In the genomic region with DNA sequence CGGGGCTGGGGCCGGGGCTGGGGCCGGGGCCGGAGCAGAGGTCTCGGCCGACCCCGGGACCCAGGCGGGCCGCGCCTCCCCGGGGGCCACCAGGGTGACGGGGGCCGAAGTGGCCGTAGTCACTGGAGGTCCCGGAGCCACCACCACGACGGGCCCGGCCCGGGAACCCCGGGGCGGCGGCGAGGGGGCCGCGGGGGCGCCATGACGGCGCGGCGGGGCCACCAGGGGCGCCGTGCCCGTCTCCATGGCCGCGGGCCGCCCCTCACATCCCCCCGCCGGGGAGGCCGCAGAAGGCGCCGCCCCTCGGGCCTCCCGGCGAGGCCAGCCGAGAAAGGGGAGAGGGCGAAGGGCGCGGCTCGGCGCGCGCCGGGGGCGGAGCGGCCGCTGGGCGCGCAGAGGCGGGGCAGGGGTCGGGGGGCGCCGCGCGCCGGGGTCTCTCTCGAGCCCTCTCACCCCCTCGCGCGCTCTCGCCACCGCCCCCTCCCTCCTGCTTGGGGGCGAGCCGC, we compare ENCODE assay signal across 1 cellular context.
TF ChIP-seq lines count a peak whose summit lies in the region.

No MANE protein-coding gene starts in this region.

TF ChIP-seq in GM12878, 131 proteins besides CTCF, POLR2A, EP300 and RAD21 (continued from another document):
- TF ChIP-seq MTA3 (IDR thresholded peaks at IDR 0.05; ENCODE audit: borderline replicate concordance, low read length) (no peak), ZNF207 (IDR thresholded peaks at IDR 0.05; ENCODE audit: borderline replicate concordance) (no peak), TBL1XR1 (IDR thresholded peaks at IDR 0.05; ENCODE audit: low read depth, low read length) (no peak), STAT1 (conservative IDR thresholded peaks at IDR 0.05) (no peak), ETV6 (conservative IDR thresholded peaks at IDR 0.05 in 1 of 2, IDR thresholded peaks at IDR 0.05 in 1 of 2; ENCODE audit: borderline replicate concordance in 1 of 2, low read depth in 1 of 2) (no peak), STAT3 (IDR thresholded peaks at IDR 0.05; ENCODE audit: low read depth, low read length) (no peak), MYB (IDR thresholded peaks at IDR 0.05; ENCODE audit: borderline replicate concordance, low read depth, low read length) (no peak), EGR1 (IDR thresholded peaks at IDR 0.05; ENCODE audit: borderline replicate concordance in 1 of 2, low read depth in 2 of 2, low read length in 2 of 2) (peak in 1 of 2 experiments; percentile 70; a peak in 1 of 3 replicates), TCF7 (IDR thresholded peaks at IDR 0.05; ENCODE audit: borderline replicate concordance) (no peak), SREBF2 (IDR thresholded peaks at IDR 0.05; ENCODE audit: low read length) (no peak), HCFC1 (IDR thresholded peaks at IDR 0.05; ENCODE audit: low read length) (no peak), RCOR1 (conservative IDR thresholded peaks at IDR 0.05; ENCODE audit: low read depth, low read length) (no peak), BACH1 (IDR thresholded peaks at IDR 0.05; ENCODE audit: borderline replicate concordance) (peak; percentile 66; the same call in 1 of the 2 replicates), MEF2A (IDR thresholded peaks at IDR 0.05; ENCODE audit: insufficient read depth, low read depth, low read length) (no peak), SMAD5 (IDR thresholded peaks at IDR 0.05; ENCODE audit: low read depth) (no peak), NFYA (IDR thresholded peaks at IDR 0.05; ENCODE audit: borderline replicate concordance, low read depth, low read length) (no peak)
- TF ChIP-seq, protein P1, sequence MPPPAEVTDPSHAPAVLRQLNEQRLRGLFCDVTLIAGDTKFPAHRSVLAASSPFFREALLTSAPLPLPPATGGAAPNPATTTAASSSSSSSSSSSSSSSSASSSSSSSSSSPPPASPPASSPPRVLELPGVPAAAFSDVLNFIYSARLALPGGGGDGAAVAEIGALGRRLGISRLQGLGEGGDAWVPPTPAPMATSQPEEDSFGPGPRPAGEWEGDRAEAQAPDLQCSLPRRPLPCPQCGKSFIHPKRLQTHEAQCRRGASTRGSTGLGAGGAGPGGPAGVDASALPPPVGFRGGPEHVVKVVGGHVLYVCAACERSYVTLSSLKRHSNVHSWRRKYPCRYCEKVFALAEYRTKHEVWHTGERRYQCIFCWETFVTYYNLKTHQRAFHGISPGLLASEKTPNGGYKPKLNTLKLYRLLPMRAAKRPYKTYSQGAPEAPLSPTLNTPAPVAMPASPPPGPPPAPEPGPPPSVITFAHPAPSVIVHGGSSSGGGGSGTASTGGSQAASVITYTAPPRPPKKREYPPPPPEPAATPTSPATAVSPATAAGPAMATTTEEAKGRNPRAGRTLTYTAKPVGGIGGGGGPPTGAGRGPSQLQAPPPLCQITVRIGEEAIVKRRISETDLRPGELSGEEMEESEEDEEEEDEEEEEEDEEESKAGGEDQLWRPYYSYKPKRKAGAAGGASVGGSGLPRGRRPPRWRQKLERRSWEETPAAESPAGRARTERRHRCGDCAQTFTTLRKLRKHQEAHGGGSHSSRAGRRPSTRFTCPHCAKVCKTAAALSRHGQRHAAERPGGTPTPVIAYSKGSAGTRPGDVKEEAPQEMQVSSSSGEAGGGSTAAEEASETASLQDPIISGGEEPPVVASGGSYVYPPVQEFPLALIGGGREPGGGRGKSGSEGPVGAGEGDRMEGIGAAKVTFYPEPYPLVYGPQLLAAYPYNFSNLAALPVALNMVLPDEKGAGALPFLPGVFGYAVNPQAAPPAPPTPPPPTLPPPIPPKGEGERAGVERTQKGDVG (CRISPR knock-in tag; IDR thresholded peaks at IDR 0.05) = no peak
- TF ChIP-seq, protein P2, sequence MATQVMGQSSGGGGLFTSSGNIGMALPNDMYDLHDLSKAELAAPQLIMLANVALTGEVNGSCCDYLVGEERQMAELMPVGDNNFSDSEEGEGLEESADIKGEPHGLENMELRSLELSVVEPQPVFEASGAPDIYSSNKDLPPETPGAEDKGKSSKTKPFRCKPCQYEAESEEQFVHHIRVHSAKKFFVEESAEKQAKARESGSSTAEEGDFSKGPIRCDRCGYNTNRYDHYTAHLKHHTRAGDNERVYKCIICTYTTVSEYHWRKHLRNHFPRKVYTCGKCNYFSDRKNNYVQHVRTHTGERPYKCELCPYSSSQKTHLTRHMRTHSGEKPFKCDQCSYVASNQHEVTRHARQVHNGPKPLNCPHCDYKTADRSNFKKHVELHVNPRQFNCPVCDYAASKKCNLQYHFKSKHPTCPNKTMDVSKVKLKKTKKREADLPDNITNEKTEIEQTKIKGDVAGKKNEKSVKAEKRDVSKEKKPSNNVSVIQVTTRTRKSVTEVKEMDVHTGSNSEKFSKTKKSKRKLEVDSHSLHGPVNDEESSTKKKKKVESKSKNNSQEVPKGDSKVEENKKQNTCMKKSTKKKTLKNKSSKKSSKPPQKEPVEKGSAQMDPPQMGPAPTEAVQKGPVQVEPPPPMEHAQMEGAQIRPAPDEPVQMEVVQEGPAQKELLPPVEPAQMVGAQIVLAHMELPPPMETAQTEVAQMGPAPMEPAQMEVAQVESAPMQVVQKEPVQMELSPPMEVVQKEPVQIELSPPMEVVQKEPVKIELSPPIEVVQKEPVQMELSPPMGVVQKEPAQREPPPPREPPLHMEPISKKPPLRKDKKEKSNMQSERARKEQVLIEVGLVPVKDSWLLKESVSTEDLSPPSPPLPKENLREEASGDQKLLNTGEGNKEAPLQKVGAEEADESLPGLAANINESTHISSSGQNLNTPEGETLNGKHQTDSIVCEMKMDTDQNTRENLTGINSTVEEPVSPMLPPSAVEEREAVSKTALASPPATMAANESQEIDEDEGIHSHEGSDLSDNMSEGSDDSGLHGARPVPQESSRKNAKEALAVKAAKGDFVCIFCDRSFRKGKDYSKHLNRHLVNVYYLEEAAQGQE (IDR thresholded peaks at IDR 0.05; ENCODE audit: low read depth, low read length) = no peak
- TF ChIP-seq, protein P3, sequence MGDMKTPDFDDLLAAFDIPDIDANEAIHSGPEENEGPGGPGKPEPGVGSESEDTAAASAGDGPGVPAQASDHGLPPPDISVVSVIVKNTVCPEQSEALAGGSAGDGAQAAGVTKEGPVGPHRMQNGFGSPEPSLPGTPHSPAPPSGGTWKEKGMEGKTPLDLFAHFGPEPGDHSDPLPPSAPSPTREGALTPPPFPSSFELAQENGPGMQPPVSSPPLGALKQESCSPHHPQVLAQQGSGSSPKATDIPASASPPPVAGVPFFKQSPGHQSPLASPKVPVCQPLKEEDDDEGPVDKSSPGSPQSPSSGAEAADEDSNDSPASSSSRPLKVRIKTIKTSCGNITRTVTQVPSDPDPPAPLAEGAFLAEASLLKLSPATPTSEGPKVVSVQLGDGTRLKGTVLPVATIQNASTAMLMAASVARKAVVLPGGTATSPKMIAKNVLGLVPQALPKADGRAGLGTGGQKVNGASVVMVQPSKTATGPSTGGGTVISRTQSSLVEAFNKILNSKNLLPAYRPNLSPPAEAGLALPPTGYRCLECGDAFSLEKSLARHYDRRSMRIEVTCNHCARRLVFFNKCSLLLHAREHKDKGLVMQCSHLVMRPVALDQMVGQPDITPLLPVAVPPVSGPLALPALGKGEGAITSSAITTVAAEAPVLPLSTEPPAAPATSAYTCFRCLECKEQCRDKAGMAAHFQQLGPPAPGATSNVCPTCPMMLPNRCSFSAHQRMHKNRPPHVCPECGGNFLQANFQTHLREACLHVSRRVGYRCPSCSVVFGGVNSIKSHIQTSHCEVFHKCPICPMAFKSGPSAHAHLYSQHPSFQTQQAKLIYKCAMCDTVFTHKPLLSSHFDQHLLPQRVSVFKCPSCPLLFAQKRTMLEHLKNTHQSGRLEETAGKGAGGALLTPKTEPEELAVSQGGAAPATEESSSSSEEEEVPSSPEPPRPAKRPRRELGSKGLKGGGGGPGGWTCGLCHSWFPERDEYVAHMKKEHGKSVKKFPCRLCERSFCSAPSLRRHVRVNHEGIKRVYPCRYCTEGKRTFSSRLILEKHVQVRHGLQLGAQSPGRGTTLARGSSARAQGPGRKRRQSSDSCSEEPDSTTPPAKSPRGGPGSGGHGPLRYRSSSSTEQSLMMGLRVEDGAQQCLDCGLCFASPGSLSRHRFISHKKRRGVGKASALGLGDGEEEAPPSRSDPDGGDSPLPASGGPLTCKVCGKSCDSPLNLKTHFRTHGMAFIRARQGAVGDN (IDR thresholded peaks at IDR 0.05) = 0 out of 2 replicates have a peak, but pooled peaks have one; percentile 19
